Comparison of ENCODE assay signal across 8 cellular contexts in the genomic region with DNA sequence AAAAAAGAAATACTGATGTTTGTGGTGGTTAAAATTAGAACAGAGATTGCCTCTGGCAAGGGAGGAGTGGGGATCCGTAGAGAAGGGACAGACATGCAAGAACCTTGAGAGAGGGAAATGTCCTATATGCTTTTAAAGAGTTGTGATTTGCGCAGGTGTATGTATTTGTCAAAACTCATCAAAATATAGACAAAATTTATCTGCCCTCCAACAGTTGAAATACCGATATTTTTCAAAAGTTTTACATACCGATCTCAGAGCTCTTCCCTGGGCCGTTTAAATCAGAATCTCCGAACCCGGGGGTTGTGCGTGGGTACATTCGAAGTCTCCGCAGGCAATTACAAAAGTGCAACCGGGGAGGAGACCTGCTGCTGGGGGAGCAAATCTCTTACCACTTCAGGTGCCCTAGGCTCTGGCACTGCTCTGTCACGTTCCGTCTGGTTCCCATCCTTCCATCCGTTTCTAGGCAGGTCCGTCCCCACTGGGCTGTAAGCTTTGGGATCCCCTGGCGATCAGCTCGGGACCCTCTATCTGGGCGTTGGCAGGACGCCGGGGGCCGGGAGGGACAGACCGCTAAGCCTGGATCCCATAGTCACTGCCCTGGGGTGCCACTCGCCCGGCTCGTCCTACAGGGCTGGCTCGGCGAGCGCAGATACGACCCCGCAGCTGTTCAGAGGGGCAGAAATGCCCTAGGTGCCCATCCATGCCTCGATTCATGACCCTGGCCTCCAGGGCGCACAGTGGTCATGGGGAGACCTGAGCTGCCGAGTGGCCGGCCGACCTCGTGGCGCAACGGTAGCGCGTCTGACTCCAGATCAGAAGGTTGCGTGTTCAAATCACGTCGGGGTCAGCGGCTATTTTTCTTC. TPM values are rescaled to one million over a fixed set of nuclear protein-coding genes. Genes with fewer than 3 reads are reported as not detected.
A peak's percentile ranks its signal among the peaks of the same experiment; 100 is the strongest.
DNase-seq lines count a peak whose midpoint lies in the region; ATAC-seq and TF ChIP-seq lines count a peak whose summit lies in the region.

No MANE protein-coding gene starts in this region.

- peaks cover 0 to 16% of the 10 kb centered on the region in 2 experiments; a peak in 2 of 4 replicates for H3K79me1 ChIP-seq in IMR-90 (ENCODE audit: low read depth in 1 of 2, low read length in 2 of 2)

- peak overlapping the region; percentile 4 for H2BK5ac ChIP-seq in IMR-90 (ENCODE audit: low read depth, low read length, poor library complexity, severe bottlenecking)

- no peak overlapping the region for H4K91ac ChIP-seq in IMR-90 (ENCODE audit: insufficient read depth, low read depth, low read length)

- H3K4me2 ChIP-seq in IMR-90 (ENCODE audit: low read depth, low read length), result peak overlapping the region; percentile 91

- peaks cover 22% of the 10 kb centered on the region for H4K20me1 ChIP-seq in IMR-90 (ENCODE audit: insufficient read depth, low read length)

- H3K9me1 ChIP-seq in IMR-90 (ENCODE audit: insufficient read depth, low read length), result peaks cover 12% of the 10 kb centered on the region

- peak overlapping the region; percentile 50 for H3K4me3 ChIP-seq in IMR-90 (ENCODE audit: insufficient read depth, low read depth, low read length)
- H3K4me3 ChIP-seq in SJSA1, result peak overlapping the region; percentile 52

- no peak overlapping the region for H2BK120ac ChIP-seq in IMR-90 (ENCODE audit: low read depth, low read length)

- H2AK9ac ChIP-seq in IMR-90 (replicated peaks; ENCODE audit: low read depth, low read length, poor library complexity), result peak overlapping the region; percentile 77

- ATAC-seq in IMR-90 (ENCODE audit: low read depth), result peak; percentile 2
- ATAC-seq in omental fat pad (ENCODE audit: low FRiP score), result no peak
- no peak for ATAC-seq in GM19467 (IDR thresholded peaks at IDR 0.05; ENCODE audit: unreplicated experiment)

- peak overlapping the region; percentile 52; the same call in 1 of the 2 replicates for H3K56ac ChIP-seq in IMR-90 (ENCODE audit: extremely low read depth, insufficient read depth, low read length)

- H4K5ac ChIP-seq in IMR-90 (ENCODE audit: low read depth, low read length), result no peak overlapping the region

- no peak overlapping the region; the same call in 1 of the 2 replicates for H3K14ac ChIP-seq in IMR-90 (replicated peaks; ENCODE audit: low read depth, low read length)

- H3K36me3 ChIP-seq in IMR-90 (ENCODE audit: control insufficient read depth, insufficient read depth, low read length), result no peaks in the 10 kb centered on the region
- H3K36me3 ChIP-seq in SJSA1, result 0 out of 2 replicates have a peak, but pooled peaks cover 4% of the 10 kb centered on the region

- 0 out of 2 replicates have a peak overlapping the region, but pooled peaks have one; percentile 31 for H3K23ac ChIP-seq in IMR-90 (ENCODE audit: low read depth, low read length)

- in situ Hi-C loops in G401 (cut with HindIII; ENCODE audit: low sequenced_read_pairs) (loop anchor here (5.0 kb wide), 1 partner anchor 64 kb away; a partner anchor contains a TSS), IMR-90 (cut with MboI; ENCODE audit: low sequenced_read_pairs) (no loop called here)

- POLR2A ChIA-PET in IMR-90 (lab: Charles Lee; ENCODE audit: unreplicated experiment), result no interaction called here

- no peak overlapping the region for H2BK15ac ChIP-seq in IMR-90 (ENCODE audit: low read depth, low read length)

- no peak overlapping the region for H3K18ac ChIP-seq in IMR-90 (ENCODE audit: low read depth, low read length)

- H3K27ac ChIP-seq in IMR-90 (ENCODE audit: insufficient read depth, low read length) (peak overlapping the region; percentile 2; the same call in 1 of the 2 replicates), SJSA1 (no peak overlapping the region), temporal lobe (ENCODE audit: low read depth, low read length) (peak overlapping the region; percentile 90)

- no TSS peak for BruUV-seq in IMR-90 (replicated peaks; lab: Mats Ljungman, UMichigan)

- H3K27me3 ChIP-seq in IMR-90 (ENCODE audit: control insufficient read depth, insufficient read depth, low read length) (no peaks in the 10 kb centered on the region), SJSA1 (replicated peaks) (no peaks in the 10 kb centered on the region)

- no peak overlapping the region for H3K4ac ChIP-seq in IMR-90 (ENCODE audit: low read depth, low read length)

- peak overlapping the region; percentile 92 for H2AFZ ChIP-seq in IMR-90 (replicated peaks; ENCODE audit: low read length, poor library complexity)

- no peak overlapping the region for H2AK5ac ChIP-seq in IMR-90 (ENCODE audit: low read depth, low read length)

- H3K4me1 ChIP-seq in IMR-90 (ENCODE audit: control insufficient read depth, insufficient read depth, low read length) (peaks cover 11% of the 10 kb centered on the region), SJSA1 (replicated peaks) (peaks cover 21% of the 10 kb centered on the region)

- no peak for TF ChIP-seq RAD21 in IMR-90 (IDR thresholded peaks at IDR 0.05; ENCODE audit: low read length)

- CTCF ChIA-PET in IMR-90 (lab: Yijun Ruan, JAX), result interaction anchor here (1.1 kb wide), 1 partner anchor 36 kb away, joined by 3 read pairs; no protein-coding TSS in a partner anchor

- intact Hi-C loops in IMR-90 (cut with micrococcal nuclease), result loop anchor here (2.0 to 5.0 kb wide), 2 partner anchors 61 to 116 kb away; a partner anchor contains a TSS

- no peak overlapping the region; a peak in 1 of 4 replicates for H4K8ac ChIP-seq in IMR-90 (ENCODE audit: low read depth in 2 of 2, low read length in 2 of 2)

- H3K9ac ChIP-seq in IMR-90 (ENCODE audit: low read depth, low read length), result peak overlapping the region; percentile 59

- TF ChIP-seq CTCF in IMR-90 (conservative IDR thresholded peaks at IDR 0.05; ENCODE audit: low read depth, low read length) (no peak), omental fat pad (IDR thresholded peaks at IDR 0.05) (no peak)

- no peak for TF ChIP-seq POLR2A in IMR-90 (IDR thresholded peaks at IDR 0.05; ENCODE audit: low read depth, low read length)

- no peak overlapping the region for H2BK20ac ChIP-seq in IMR-90 (ENCODE audit: low read depth, low read length)

- dilution Hi-C loops in IMR-90 (cut with HindIII; ENCODE audit: low sequenced_read_pairs, unreplicated experiment), result no loop called here

- H3K9me3 ChIP-seq in IMR-90 (ENCODE audit: control insufficient read depth, insufficient read depth, low read length), result no peaks in the 10 kb centered on the region
- no peaks in the 10 kb centered on the region for H3K9me3 ChIP-seq in SJSA1 (replicated peaks)

- 1% methylated on average over 24 of the region's 44 CpGs; no CpG with 5 or more reads in 1 of the 2 experiments for WGBS in IMR-90 (ENCODE audit: extremely low coverage in 2 of 2, insufficient read length in 1 of 2), 2 experiments

- DNase-seq in G401 (ENCODE audit: low spot score) (peak; percentile 86), IMR-90 (peak; percentile 57), SJSA1 (ENCODE audit: low read depth in 1 of 2, low spot score in 2 of 2) (peak; percentile 79 to 92), glomerular visceral epithelial cell (ENCODE audit: extremely low spot score) (peak; percentile 87), omental fat pad (ENCODE audit: low spot score) (peak; percentile 98)
- DNase-seq in activated naive CD4-positive, alpha-beta T cell (lab: John Stamatoyannopoulos, UW), result peak; percentile 92 to 99 (median 98)

TF ChIP-seq in IMR-90, 13 proteins besides CTCF, POLR2A, EP300 and RAD21 (continues in another document):
- TF ChIP-seq NFE2L2 (IDR thresholded peaks at IDR 0.05; ENCODE audit: low read depth, low read length) (no peak), CHD1 (IDR thresholded peaks at IDR 0.05; ENCODE audit: low read depth, low read length) (peak; percentile 50), CEBPB (IDR thresholded peaks at IDR 0.05; ENCODE audit: low read depth, low read length) (peak; percentile 80)

RNA-seq across cellular contexts. Expression of a gene that starts 4.2 kb away (rescaled TPM):
- 24.3 and 25.6 TPM in 2 replicates for total RNA-seq in G401 (2014; rRNA removed; shearing (Covaris generic))
- 2.7 and 3.1 TPM in 2 replicates for total RNA-seq in IMR-90 (2012; rRNA removed)
- polyA plus RNA-seq in IMR-90 (2012; rRNA removed), result 3.3 and 4.3 TPM in 2 replicates
- 3.9 and 4.6 TPM in 2 replicates for polyA plus RNA-seq in IMR-90 (2012; cell fraction: cytosol; rRNA removed)
- 1.6 and 3.0 TPM in 2 replicates for polyA plus RNA-seq in IMR-90 (2012; cell fraction: nucleus; rRNA removed; ENCODE audit: low replicate concordance)
- 4.3 and 7.4 TPM in 2 replicates for total RNA-seq in SJSA1 (2014; rRNA removed; shearing (Covaris generic))
- 1 to 10 TPM; 4.7 to 9.9 (median 6.7) TPM for total RNA-seq in omental fat pad
- 4.2 TPM for total RNA-seq in temporal lobe

RNA-seq across cellular contexts. Expression of a gene that starts 9.6 kb away (rescaled TPM):
- total RNA-seq in G401 (2014; rRNA removed; shearing (Covaris generic)), result 37.8 and 60.6 TPM in 2 replicates
- 14.3 and 60.3 TPM in 2 replicates for total RNA-seq in IMR-90 (2012; rRNA removed)
- 12.9 and 13.4 TPM in 2 replicates for polyA plus RNA-seq in IMR-90 (2012; rRNA removed)
- polyA plus RNA-seq in IMR-90 (2012; cell fraction: cytosol; rRNA removed), result 5.7 and 11.7 TPM in 2 replicates
- 8.7 and 10.5 TPM in 2 replicates for polyA plus RNA-seq in IMR-90 (2012; cell fraction: nucleus; rRNA removed; ENCODE audit: low replicate concordance)
- 11.5 and 15.9 TPM in 2 replicates for total RNA-seq in SJSA1 (2014; rRNA removed; shearing (Covaris generic))
- total RNA-seq in omental fat pad, result 10 to 100 TPM; 10.9 to 78.4 (median 34.1) TPM
- 11.6 TPM for total RNA-seq in temporal lobe

RNA-seq across cellular contexts. Expression of a gene that starts 23.1 kb away (rescaled TPM):
- 1.0 and 1.4 TPM in 2 replicates for total RNA-seq in G401 (2014; rRNA removed; shearing (Covaris generic))
- total RNA-seq in IMR-90 (2012; rRNA removed) (2.2 and 2.3 TPM in 2 replicates), omental fat pad (10 to 100 TPM; 16.8 to 42.1 (median 21.2) TPM), temporal lobe (62.2 TPM)
- polyA plus RNA-seq in IMR-90 (2012; rRNA removed), result 27.3 and 33.3 TPM in 2 replicates
- polyA plus RNA-seq in IMR-90 (2012; cell fraction: cytosol; rRNA removed), result 14.0 and 29.1 TPM in 2 replicates
- polyA plus RNA-seq in IMR-90 (2012; cell fraction: nucleus; rRNA removed; ENCODE audit: low replicate concordance), result 68.1 and 141 TPM in 2 replicates
- total RNA-seq in SJSA1 (2014; rRNA removed; shearing (Covaris generic)), result 2.9 and 9.7 TPM in 2 replicates

RNA-seq across cellular contexts. Expression of a gene that starts 24.6 kb away (rescaled TPM):
- total RNA-seq in G401 (2014; rRNA removed; shearing (Covaris generic)), result 162 and 166 TPM in 2 replicates
- total RNA-seq in IMR-90 (2012; rRNA removed) (38.9 and 45.9 TPM in 2 replicates), omental fat pad (1 to 10 TPM in 2 of 4 donors, under 1 TPM in 1, not detected in 1; 0.79 to 3.0 (median 2.0) TPM), temporal lobe (1.5 TPM)
- 55.0 and 62.0 TPM in 2 replicates for polyA plus RNA-seq in IMR-90 (2012; rRNA removed)
- 22.6 and 51.7 TPM in 2 replicates for polyA plus RNA-seq in IMR-90 (2012; cell fraction: cytosol; rRNA removed)
- polyA plus RNA-seq in IMR-90 (2012; cell fraction: nucleus; rRNA removed; ENCODE audit: low replicate concordance), result 150 and 182 TPM in 2 replicates
- total RNA-seq in SJSA1 (2014; rRNA removed; shearing (Covaris generic)), result 99.7 and 119 TPM in 2 replicates

RNA-seq across cellular contexts. Expression of a gene that starts 33.6 kb away (rescaled TPM):
- total RNA-seq in G401 (2014; rRNA removed; shearing (Covaris generic)), result 29.0 and 34.0 TPM in 2 replicates
- total RNA-seq in IMR-90 (2012; rRNA removed) (1.7 and 3.4 TPM in 2 replicates), omental fat pad (100 to 1,000 TPM in 2 of 4 donors, 10 to 100 TPM in 2; 78.8 to 169 (median 122) TPM), temporal lobe (15.5 TPM)
- 10.5 and 11.5 TPM in 2 replicates for polyA plus RNA-seq in IMR-90 (2012; rRNA removed)
- 4.8 and 6.2 TPM in 2 replicates for polyA plus RNA-seq in IMR-90 (2012; cell fraction: cytosol; rRNA removed)
- 230 and 249 TPM in 2 replicates for polyA plus RNA-seq in IMR-90 (2012; cell fraction: nucleus; rRNA removed; ENCODE audit: low replicate concordance)
- 1.0 and 8.3 TPM in 2 replicates for total RNA-seq in SJSA1 (2014; rRNA removed; shearing (Covaris generic))
